Comparison of ENCODE assay signal across 2 cellular contexts in genomic region chr7:3281257-3281656, GRCh38. TPM values are rescaled to one million over a fixed set of nuclear protein-coding genes. Genes with fewer than 3 reads are reported as not detected.
"Had no signal": no experiment of that assay in that cellular context is flagged by ENCODE, and none has a peak within 500 bp of the region (broad histone marks: within the 10 kb centered on the region; RNA-seq: fewer than 3 reads in every experiment).

No MANE protein-coding gene starts in this region.

RNA-seq across cellular contexts. Expression of gene SDK1, which starts 19.8 kb away (rescaled TPM):
- polyA plus RNA-seq: IgD-negative memory B cell, K562 had no signal
